11 cellular contexts compared by ENCODE assay signal in genomic region chr1:54254055-54254454, GRCh38.
DNase-seq lines count a peak whose midpoint lies in the region; ATAC-seq and TF ChIP-seq lines count a peak whose summit lies in the region.
"Had no signal": no experiment of that assay in that cellular context is flagged by ENCODE, and none has a peak within 500 bp of the region (broad histone marks: within the 10 kb centered on the region; RNA-seq: fewer than 3 reads in every experiment).

No MANE protein-coding gene starts in this region.

- no peaks in the 10 kb centered on the region for H3K27me3 ChIP-seq in BLaER1 treated with 17β-estradiol and CSF1 and Interleukin-3, amounts not matched to agents 10 nM and 100 nM

- peaks cover 9 to 74% (median 24%) of the 10 kb centered on the region in 11 experiments; a peak in 19 of 22 replicates for H4K20me1 ChIP-seq in BLaER1 treated with 17β-estradiol and CSF1 and Interleukin-3, amounts not matched to agents 10 nM and 100 nM

- H3K9me3 ChIP-seq in BLaER1 treated with 17β-estradiol and CSF1 and Interleukin-3, amounts not matched to agents 10 nM and 100 nM (replicated peaks in 1 of 11) = no peaks in the 10 kb centered on the region

- no peak for TF ChIP-seq CTCF in VCaP (conservative IDR thresholded peaks at IDR 0.05)

- H3K9ac ChIP-seq in BLaER1 treated with 17β-estradiol and CSF1 and Interleukin-3, amounts not matched to agents 10 nM and 100 nM = peak overlapping the region in 10 of 11 experiments; percentile 1 to 70 (median 36); a peak in 16 of 22 replicates

- peak overlapping the region in 8 of 11 experiments; percentile 53 to 76 (median 66); a peak in 16 of 22 replicates for H3K27ac ChIP-seq in BLaER1 treated with 17β-estradiol and CSF1 and Interleukin-3, amounts not matched to agents 10 nM and 100 nM
- peak overlapping the region; percentile 9; the same call in 1 of the 2 replicates for H3K27ac ChIP-seq in VCaP

- H3K36me3 ChIP-seq in BLaER1 treated with 17β-estradiol and CSF1 and Interleukin-3, amounts not matched to agents 10 nM and 100 nM = peaks cover 27 to 47% (median 36%) of the 10 kb centered on the region in 11 experiments

- H3K4me3 ChIP-seq in BLaER1 treated with 17β-estradiol and CSF1 and Interleukin-3, amounts not matched to agents 10 nM and 100 nM = peak overlapping the region in 1 of 10 experiments; percentile 9; a peak in 2 of 20 replicates

- ATAC-seq in HG02759 (IDR thresholded peaks at IDR 0.05; ENCODE audit: unreplicated experiment) = no peak

- H3K4me1 ChIP-seq in BLaER1 treated with 17β-estradiol and CSF1 and Interleukin-3, amounts not matched to agents 10 nM and 100 nM = peaks cover 16 to 57% (median 38%) of the 10 kb centered on the region in 10 experiments

- DNase-seq in NCI-H1105 (lab: John Stamatoyannopoulos, UW) = peak; percentile 86
- peak; percentile 58 for DNase-seq in iris pigment epithelial cell (ENCODE audit: low read depth)
- no peak for DNase-seq in NCI-H128 (lab: John Stamatoyannopoulos, UW; ENCODE audit: unreplicated experiment)
- no peak for DNase-seq in activated CD4-positive, alpha-beta T cell treated with anti-CD3 and anti-CD28 coated beads, Interleukin-2, amount 50 U/mL, for 1 hour
- DNase-seq in NCI-H82 treated with DMSO at 0.1 percent for 48 hours (lab: John Stamatoyannopoulos, UW; ENCODE audit: unreplicated experiment) = no peak
- DNase-seq: DMS53; NCI-H446; stimulated activated naive CD4-positive, alpha-beta T cell treated with Interleukin-2 at 50 U/mL for 16 hours had no signal

- H3K4me2 ChIP-seq in BLaER1 treated with 17β-estradiol and CSF1 and Interleukin-3, amounts not matched to agents 10 nM and 100 nM = peak overlapping the region; percentile 65 to 96 (median 88)

Comparison
In these comparisons a context has a peak if more than half of its experiments do, and no peak if none do; other contexts are left out.
1. DNase-seq: peak in NCI-H1105 (single experiment) and iris pigment epithelial cell (single experiment); none in NCI-H128 (single experiment), activated CD4-positive, alpha-beta T cell treated with anti-CD3 and anti-CD28 coated beads, Interleukin-2, amount 50 U/mL, for 1 hour (single experiment) and NCI-H82 treated with DMSO at 0.1 percent for 48 hours (single experiment).